ENCODE assay signal across 3 cellular contexts in genomic region chr22:18956121-18956895, GRCh38. TPM values are rescaled to one million over a fixed set of nuclear protein-coding genes. Genes with fewer than 3 reads are reported as not detected.
"Had no signal": no experiment of that assay in that cellular context is flagged by ENCODE, and none has a peak within 500 bp of the region (broad histone marks: within the 10 kb centered on the region; RNA-seq: fewer than 3 reads in every experiment).

No MANE protein-coding gene starts in this region.

RNA-seq across cellular contexts. Expression of gene PRODH, which starts 20.2 kb away (rescaled TPM):
- total RNA-seq: fibroblast of villous mesenchyme, lung microvascular endothelial cell, mononuclear cell had no signal
